In genomic region chr12:54128466-54128865, GRCh38 we compare ENCODE assay signal across 16 cellular contexts.
DNase-seq lines count a peak whose midpoint lies in the region; TF ChIP-seq lines count a peak whose summit lies in the region.
"Had no signal": no experiment of that assay in that cellular context is flagged by ENCODE, and none has a peak within 500 bp of the region (broad histone marks: within the 10 kb centered on the region; RNA-seq: fewer than 3 reads in every experiment).

No MANE protein-coding gene starts in this region.

- intact Hi-C loops in tibial artery (cut with DNase I; ENCODE audit: low total_unique reads): no loop called here

- H3K4me1 ChIP-seq in NT2/D1 (ENCODE audit: insufficient read depth, insufficient read length) (peaks cover 18% of the 10 kb centered on the region), endodermal cell (ENCODE audit: control insufficient read depth, insufficient read depth, low read length) (peaks cover 6% of the 10 kb centered on the region), tibial artery (peaks cover 0 to 76% (median 22%) of the 10 kb centered on the region in 4 donors)

- no peaks in the 10 kb centered on the region for H3K36me3 Mint-ChIP-seq in endodermal cell (ENCODE audit: low read depth)
- no peaks in the 10 kb centered on the region for H3K36me3 Mint-ChIP-seq in mesothelial cell of epicardium
- H3K36me3 Mint-ChIP-seq: CD8-positive, alpha-beta T cell; IgD-negative memory B cell had no signal

- WGBS in endodermal cell (ENCODE audit: insufficient coverage in 1 of 2, insufficient read length in 1 of 2), 2 experiments: 15 to 19% methylated on average over 2 of the region's 2 CpGs

- no peak for TF ChIP-seq CTCF in endodermal cell (conservative IDR thresholded peaks at IDR 0.05)
- TF ChIP-seq CTCF in mesothelial cell of epicardium (IDR thresholded peaks at IDR 0.05; ENCODE audit: unreplicated experiment): no peak
- TF ChIP-seq CTCF in tibial artery (IDR thresholded peaks at IDR 0.05): no peak
- no peak for TF ChIP-seq CTCF in foreskin fibroblast (IDR thresholded peaks at IDR 0.05; ENCODE audit: low read depth, low read length)
- TF ChIP-seq CTCF in GM10266 (IDR thresholded peaks at IDR 0.05; ENCODE audit: control insufficient read depth, insufficient read depth, low read depth, missing control alignments): no peak

- no peak overlapping the region for H3K4me3 Mint-ChIP-seq in endodermal cell
- peak overlapping the region; percentile 93 for H3K4me3 Mint-ChIP-seq in mesothelial cell of epicardium
- H3K4me3 Mint-ChIP-seq: CD8-positive, alpha-beta T cell; IgD-negative memory B cell had no signal

- H3K9me3 ChIP-seq in NT2/D1 (ENCODE audit: insufficient read depth, low read length): no peaks in the 10 kb centered on the region
- no peaks in the 10 kb centered on the region for H3K9me3 ChIP-seq in endodermal cell (ENCODE audit: control insufficient read depth, low read length)
- no peaks in the 10 kb centered on the region for H3K9me3 ChIP-seq in tibial artery
- H3K9me3 ChIP-seq: HAP-1 had no signal

- H3K9me3 Mint-ChIP-seq in endodermal cell (no peaks in the 10 kb centered on the region), mesothelial cell of epicardium (no peaks in the 10 kb centered on the region)
- H3K9me3 Mint-ChIP-seq: CD8-positive, alpha-beta T cell; IgD-negative memory B cell had no signal

- H3K4me1 Mint-ChIP-seq in endodermal cell: peaks cover 26% of the 10 kb centered on the region
- H3K4me1 Mint-ChIP-seq in mesothelial cell of epicardium: peaks cover 81% of the 10 kb centered on the region

- H3K4me3 ChIP-seq in NT2/D1 (ENCODE audit: insufficient read length, low read depth) (no peak overlapping the region), endodermal cell (ENCODE audit: low read length) (no peak overlapping the region), tibial artery (no peak overlapping the region), foreskin fibroblast (ENCODE audit: low read depth in 1 of 2, low read length in 2 of 2) (no peak overlapping the region)
- H3K4me3 ChIP-seq: HAP-1 had no signal

- H3K27me3 ChIP-seq in NT2/D1 (ENCODE audit: insufficient read depth, insufficient read length): peaks cover 74% of the 10 kb centered on the region
- peaks cover 97% of the 10 kb centered on the region for H3K27me3 ChIP-seq in endodermal cell (ENCODE audit: control insufficient read depth, insufficient read depth, low read length, poor library complexity, severe bottlenecking)
- H3K27me3 ChIP-seq in tibial artery: no peaks in the 10 kb centered on the region

- peak; percentile 40 for DNase-seq in NT2/D1 (ENCODE audit: low read depth, low spot score)
- DNase-seq in endodermal cell: peak; percentile 56
- DNase-seq in mesothelial cell of epicardium (ENCODE audit: low spot score in 2 of 2, unreplicated experiment in 2 of 2): no peak
- no peak for DNase-seq in tibial artery
- no peak for DNase-seq in foreskin fibroblast
- no peak for DNase-seq in NCI-H1092 treated with DMSO at 0.1 percent for 48 hours (lab: John Stamatoyannopoulos, UW)
- no peak for DNase-seq in GM10266 (ENCODE audit: extremely low spot score)
- DNase-seq: CD8-positive, alpha-beta T cell; MV-4-11; NCI-H1436 treated with DMSO at 0.1 percent for 48 hours; NCI-H2081; NCI-H524 treated with DMSO at 0.1 percent for 48 hours; OCI-M1 had no signal

- H3K27ac ChIP-seq in endodermal cell (ENCODE audit: low read depth, low read length) (no peak overlapping the region), tibial artery (peak overlapping the region; percentile 89 to 96)
- H3K27ac ChIP-seq: RWPE1 had no signal

- no peak overlapping the region for H3K9ac ChIP-seq in NT2/D1 (ENCODE audit: insufficient read length, low read depth)
- H3K9ac ChIP-seq in endodermal cell (ENCODE audit: extremely low read depth, low read length, poor library complexity, severe bottlenecking): no peak overlapping the region

- H3K27ac Mint-ChIP-seq in endodermal cell: no peak overlapping the region
- H3K27ac Mint-ChIP-seq in mesothelial cell of epicardium: peak overlapping the region; percentile 94
- H3K27ac Mint-ChIP-seq: CD8-positive, alpha-beta T cell; IgD-negative memory B cell had no signal

- H3K27me3 Mint-ChIP-seq in endodermal cell (ENCODE audit: insufficient read depth) (peaks cover 100% of the 10 kb centered on the region), mesothelial cell of epicardium (ENCODE audit: low read depth) (peaks cover 10% of the 10 kb centered on the region)

- H3K36me3 ChIP-seq in NT2/D1 (ENCODE audit: insufficient read depth, insufficient read length, low read length) (no peaks in the 10 kb centered on the region), endodermal cell (ENCODE audit: control insufficient read depth, insufficient read depth, low read length) (no peaks in the 10 kb centered on the region), tibial artery (peaks cover 0 to 25% (median 8%) of the 10 kb centered on the region in 3 donors)
- H3K36me3 ChIP-seq: HAP-1 had no signal

Comparison
In these comparisons a context has a peak if more than half of its experiments do, and no peak if none do; other contexts are left out.
1. DNase-seq: peak in NT2/D1 (single experiment) and endodermal cell (single experiment); none in mesothelial cell of epicardium (0 of 2), tibial artery (0 of 2), foreskin fibroblast (0 of 2), NCI-H1092 treated with DMSO at 0.1 percent for 48 hours (single experiment) and GM10266 (single experiment).